Comparison of ENCODE assay signal across 2 cellular contexts in genomic region chr12:29145372-29146170, GRCh38.
TF ChIP-seq lines count a peak whose summit lies in the region.

No MANE protein-coding gene starts in this region.

TF ChIP-seq in GM23338, 12 proteins besides CTCF, POLR2A, EP300 and RAD21:
- TF ChIP-seq POLR2AphosphoS5 (IDR thresholded peaks at IDR 0.05; ENCODE audit: low read depth) (no peak), NANOG (IDR thresholded peaks at IDR 0.05; ENCODE audit: borderline replicate concordance) (no peak), ETS1 (IDR thresholded peaks at IDR 0.05) (no peak)

TF ChIP-seq in H1, 55 proteins besides CTCF, POLR2A, EP300 and RAD21:
- TF ChIP-seq CHD1 (IDR thresholded peaks at IDR 0.05; ENCODE audit: low read depth, low read length) (no peak), ASH2L (IDR thresholded peaks at IDR 0.05; ENCODE audit: low read length) (peak; percentile 25), E2F6 (IDR thresholded peaks at IDR 0.05) (peak; percentile 34; the same call in 1 of the 2 replicates)
- TF ChIP-seq, protein P1, sequence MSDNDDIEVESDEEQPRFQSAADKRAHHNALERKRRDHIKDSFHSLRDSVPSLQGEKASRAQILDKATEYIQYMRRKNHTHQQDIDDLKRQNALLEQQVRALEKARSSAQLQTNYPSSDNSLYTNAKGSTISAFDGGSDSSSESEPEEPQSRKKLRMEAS (IDR thresholded peaks at IDR 0.05) = peak; percentile 74
